ENCODE assay signal across 8 cellular contexts in genomic region chr1:202540858-202541257, GRCh38.
A peak's percentile ranks its signal among the peaks of the same experiment; 100 is the strongest.
DNase-seq lines count a peak whose midpoint lies in the region; ATAC-seq and TF ChIP-seq lines count a peak whose summit lies in the region.
"Not testable (repeated sequence)": the region's sequence is repeated elsewhere in the genome, so short reads cannot be mapped to it uniquely, and the experiment has no call there.

No MANE protein-coding gene starts in this region.

- H2AK5ac ChIP-seq in IMR-90 (ENCODE audit: low read depth, low read length) = not testable (repeated sequence)

- H3K79me1 ChIP-seq in IMR-90 (ENCODE audit: low read depth in 1 of 2, low read length in 2 of 2) = peaks cover 3 to 15% of the 10 kb centered on the region in 2 experiments; a peak in 3 of 4 replicates

- ATAC-seq in IMR-90 (ENCODE audit: low read depth) = not testable (repeated sequence)

- not testable (repeated sequence) for TF ChIP-seq CTCF in IMR-90 (conservative IDR thresholded peaks at IDR 0.05; ENCODE audit: low read depth, low read length); ascending aorta (IDR thresholded peaks at IDR 0.05); esophagus squamous epithelium (IDR thresholded peaks at IDR 0.05); hepatocyte (IDR thresholded peaks at IDR 0.05; ENCODE audit: poor library complexity); suprapubic skin (IDR thresholded peaks at IDR 0.05); vagina (IDR thresholded peaks at IDR 0.05)

- peak overlapping the region; percentile 84 for H3K4me2 ChIP-seq in IMR-90 (ENCODE audit: low read depth, low read length)
- peak overlapping the region; percentile 71 for H3K4me2 ChIP-seq in hepatocyte

- not testable (repeated sequence) for TF ChIP-seq RAD21 in IMR-90 (IDR thresholded peaks at IDR 0.05; ENCODE audit: low read length)

- not testable (repeated sequence) for H3K79me2 ChIP-seq in hepatocyte

- intact Hi-C loops in IMR-90 (cut with micrococcal nuclease); esophagus squamous epithelium (cut with DNase I); vagina (cut with DNase I): not testable (repeated sequence)
- intact Hi-C loops in ascending aorta (cut with DNase I) = loop anchor here (2.0 kb wide), 1 partner anchor 28 kb away; no protein-coding TSS in a partner anchor

- H3K9ac ChIP-seq in IMR-90 (ENCODE audit: low read depth, low read length) (peak overlapping the region; percentile 47; the same call in 1 of the 2 replicates), muscle layer of colon (ENCODE audit: low read length) (peak overlapping the region; percentile 73)
- not testable (repeated sequence) for H3K9ac ChIP-seq in rectal smooth muscle tissue (ENCODE audit: low read length)

- not testable (repeated sequence) for H4K20me1 ChIP-seq in IMR-90 (ENCODE audit: insufficient read depth, low read length); hepatocyte (ENCODE audit: insufficient read depth, poor library complexity, severe bottlenecking)

- H3K23ac ChIP-seq in IMR-90 (ENCODE audit: low read depth, low read length) = not testable (repeated sequence)

- not testable (repeated sequence) for H2AK9ac ChIP-seq in IMR-90 (replicated peaks; ENCODE audit: low read depth, low read length, poor library complexity)

- H3K4ac ChIP-seq in IMR-90 (ENCODE audit: low read depth, low read length) = not testable (repeated sequence)

- H2BK15ac ChIP-seq in IMR-90 (ENCODE audit: low read depth, low read length) = not testable (repeated sequence)

- peak overlapping the region in 1 of 2 experiments; percentile 24; a peak in 1 of 4 replicates for H4K8ac ChIP-seq in IMR-90 (ENCODE audit: low read depth in 2 of 2, low read length in 2 of 2)

- not testable (repeated sequence) for H2AFZ ChIP-seq in IMR-90 (replicated peaks; ENCODE audit: low read length, poor library complexity); hepatocyte

- CTCF ChIA-PET in IMR-90 (lab: Yijun Ruan, JAX) = interaction anchor here (0.6 kb wide), 1 partner anchor 1028 kb away, joined by 4 read pairs; no protein-coding TSS in a partner anchor

- peak overlapping the region; percentile 59; the same call in 1 of the 2 replicates for H4K5ac ChIP-seq in IMR-90 (ENCODE audit: low read depth, low read length)

- H3K9me3 ChIP-seq in IMR-90 (ENCODE audit: control insufficient read depth, insufficient read depth, low read length); ascending aorta; esophagus squamous epithelium; hepatocyte (ENCODE audit: low read depth); muscle layer of colon (ENCODE audit: low read length); suprapubic skin; vagina: not testable (repeated sequence)

- not testable (repeated sequence) for H3K56ac ChIP-seq in IMR-90 (ENCODE audit: extremely low read depth, insufficient read depth, low read length)

- not testable (repeated sequence) for TF ChIP-seq POLR2A in IMR-90 (IDR thresholded peaks at IDR 0.05; ENCODE audit: low read depth, low read length); esophagus squamous epithelium (IDR thresholded peaks at IDR 0.05); suprapubic skin (IDR thresholded peaks at IDR 0.05); vagina (IDR thresholded peaks at IDR 0.05)

- H3K18ac ChIP-seq in IMR-90 (ENCODE audit: low read depth, low read length) = peak overlapping the region; percentile 77; the same call in 1 of the 2 replicates

- H3K9me2 ChIP-seq in hepatocyte (replicated peaks; ENCODE audit: insufficient read depth) = not testable (repeated sequence)

- POLR2A ChIA-PET in IMR-90 (lab: Charles Lee; ENCODE audit: unreplicated experiment) = not testable (repeated sequence)

- not testable (repeated sequence) for BruUV-seq in IMR-90 (replicated peaks; lab: Mats Ljungman, UMichigan)

- H3K14ac ChIP-seq in IMR-90 (replicated peaks; ENCODE audit: low read depth, low read length) = not testable (repeated sequence)

- H4K91ac ChIP-seq in IMR-90 (ENCODE audit: insufficient read depth, low read depth, low read length) = peak overlapping the region; percentile 39; the same call in 1 of the 2 replicates

- not testable (repeated sequence) for H2BK120ac ChIP-seq in IMR-90 (ENCODE audit: low read depth, low read length)

- H3K36me3 ChIP-seq in IMR-90 (ENCODE audit: control insufficient read depth, insufficient read depth, low read length); ascending aorta; esophagus squamous epithelium; hepatocyte (replicated peaks; ENCODE audit: insufficient read depth, low read depth); muscle layer of colon (ENCODE audit: insufficient read depth, low read length); rectal smooth muscle tissue (ENCODE audit: control insufficient read depth, insufficient read depth, low read length); suprapubic skin; vagina: not testable (repeated sequence)

- no CpG with 5 or more reads among the region's 2 CpGs for WGBS in IMR-90 (ENCODE audit: extremely low coverage in 2 of 2, insufficient read length in 1 of 2), 2 experiments
- 63 to 81% methylated on average over 2 of the region's 2 CpGs for WGBS in esophagus squamous epithelium, 2 donors
- 86% methylated on average over 2 of the region's 2 CpGs for WGBS in hepatocyte (ENCODE audit: low lambda C conversion rate, missing lambda C conversion rate)
- 60% methylated on average over 2 of the region's 2 CpGs for WGBS in suprapubic skin

- in situ Hi-C loops in IMR-90 (cut with MboI; ENCODE audit: low sequenced_read_pairs) = not testable (repeated sequence)

- DNase-seq in IMR-90; ascending aorta (ENCODE audit: low spot score in 2 of 2); esophagus squamous epithelium (lab: John Stamatoyannopoulos, UW); hepatocyte (ENCODE audit: low spot score); suprapubic skin (ENCODE audit: low spot score in 2 of 2); vagina (ENCODE audit: extremely low spot score in 2 of 2): not testable (repeated sequence)

- dilution Hi-C loops in IMR-90 (cut with HindIII; ENCODE audit: low sequenced_read_pairs, unreplicated experiment) = not testable (repeated sequence)

- not testable (repeated sequence) for H3K27me3 ChIP-seq in IMR-90 (ENCODE audit: control insufficient read depth, insufficient read depth, low read length); ascending aorta; esophagus squamous epithelium; hepatocyte; muscle layer of colon (ENCODE audit: control insufficient read depth in 1 of 2, insufficient read depth in 2 of 2, low read length in 2 of 2); rectal smooth muscle tissue (ENCODE audit: control insufficient read depth, insufficient read depth, low read length); suprapubic skin; vagina

- H2BK5ac ChIP-seq in IMR-90 (ENCODE audit: low read depth, low read length, poor library complexity, severe bottlenecking) = not testable (repeated sequence)

- H2BK20ac ChIP-seq in IMR-90 (ENCODE audit: low read depth, low read length) = not testable (repeated sequence)

- H3K9me1 ChIP-seq in IMR-90 (ENCODE audit: insufficient read depth, low read length) = not testable (repeated sequence)

- not testable (repeated sequence) for H3K27ac ChIP-seq in IMR-90 (ENCODE audit: insufficient read depth, low read length)
- peak overlapping the region; percentile 92 to 95 for H3K27ac ChIP-seq in ascending aorta
- peak overlapping the region; percentile 72 to 89 (median 84) for H3K27ac ChIP-seq in esophagus squamous epithelium
- peak overlapping the region; percentile 81 for H3K27ac ChIP-seq in hepatocyte
- H3K27ac ChIP-seq in muscle layer of colon (ENCODE audit: low read depth, low read length) = peak overlapping the region; percentile 85
- peak overlapping the region; percentile 86 for H3K27ac ChIP-seq in rectal smooth muscle tissue (ENCODE audit: low read depth, low read length)
- H3K27ac ChIP-seq in suprapubic skin = peak overlapping the region; percentile 8
- peak overlapping the region; percentile 70 for H3K27ac ChIP-seq in vagina

- not testable (repeated sequence) for TF ChIP-seq EP300 in suprapubic skin (IDR thresholded peaks at IDR 0.05)

- not testable (repeated sequence) for H3K4me1 ChIP-seq in IMR-90 (ENCODE audit: control insufficient read depth, insufficient read depth, low read length); rectal smooth muscle tissue (ENCODE audit: control insufficient read depth, insufficient read depth, low read length)
- H3K4me1 ChIP-seq in ascending aorta (peaks cover 0 to 14% of the 10 kb centered on the region in 2 donors), esophagus squamous epithelium (peaks cover 5 to 28% (median 10%) of the 10 kb centered on the region in 3 donors), hepatocyte (ENCODE audit: insufficient read depth) (peaks cover 23% of the 10 kb centered on the region), muscle layer of colon (ENCODE audit: insufficient read depth, low read length) (peaks cover 14% of the 10 kb centered on the region), suprapubic skin (peaks cover 20% of the 10 kb centered on the region), vagina (peaks cover 12% of the 10 kb centered on the region)

- H3K4me3 ChIP-seq in IMR-90 (ENCODE audit: insufficient read depth, low read depth, low read length) = peak overlapping the region; percentile 53; the same call in 1 of the 2 replicates
- peak overlapping the region; percentile 68 to 77 for H3K4me3 ChIP-seq in ascending aorta
- peak overlapping the region; percentile 19 to 63 (median 45) for H3K4me3 ChIP-seq in esophagus squamous epithelium
- not testable (repeated sequence) for H3K4me3 ChIP-seq in hepatocyte
- H3K4me3 ChIP-seq in muscle layer of colon (ENCODE audit: low read depth in 1 of 2, low read length in 2 of 2) = peak overlapping the region; percentile 73 to 76
- peak overlapping the region; percentile 51 for H3K4me3 ChIP-seq in rectal smooth muscle tissue (ENCODE audit: low read length)
- peak overlapping the region; percentile 37 for H3K4me3 ChIP-seq in suprapubic skin
- peak overlapping the region; percentile 38 to 40 for H3K4me3 ChIP-seq in vagina
